22 cellular contexts compared by ENCODE assay signal in the genomic region with DNA sequence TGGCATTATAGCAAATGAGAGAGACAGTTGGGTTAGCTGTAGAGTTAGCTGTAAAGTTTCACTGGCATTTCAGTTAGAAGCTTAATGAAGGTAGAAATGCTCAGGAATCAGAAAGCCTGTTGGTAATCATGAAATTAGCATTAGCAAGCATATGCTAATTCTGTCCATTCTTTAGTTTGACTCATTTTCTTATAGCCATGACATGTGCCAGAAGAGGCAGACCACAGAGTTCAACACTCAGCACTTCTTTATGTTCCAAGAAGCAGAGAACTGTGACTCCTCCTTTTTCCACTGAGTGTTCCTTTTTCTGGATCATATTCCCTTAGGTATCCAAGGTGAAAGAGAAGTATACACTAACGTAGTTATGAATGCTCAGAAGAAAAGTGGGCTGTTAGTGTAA.
A peak's percentile ranks its signal among the peaks of the same experiment; 100 is the strongest.
DNase-seq lines count a peak whose midpoint lies in the region; ATAC-seq, FAIRE-seq and TF ChIP-seq lines count a peak whose summit lies in the region.
"Had no signal": no experiment of that assay in that cellular context is flagged by ENCODE, and none has a peak within 500 bp of the region (broad histone marks: within the 10 kb centered on the region; RNA-seq: fewer than 3 reads in every experiment).

No MANE protein-coding gene starts in this region.

- H3K4me1 ChIP-seq in H9 (ENCODE audit: insufficient read depth, low read length): peaks cover 2% of the 10 kb centered on the region; the same call in 1 of the 2 replicates
- peaks cover 16% of the 10 kb centered on the region for H3K4me1 ChIP-seq in endothelial cell of umbilical vein (ENCODE audit: control insufficient read depth, extremely low read depth, insufficient read depth, low read length)
- H3K4me1 ChIP-seq: BLaER1 had no signal

- WGBS in H9 (ENCODE audit: extremely low coverage, insufficient read length, low lambda C conversion rate): no CpG with 5 or more reads among the region's 1 CpG

- no peak overlapping the region for H3K4ac ChIP-seq in H9 (ENCODE audit: low read depth, low read length)

- DNase-seq in H9 (no peak), astrocyte of the cerebellum (ENCODE audit: low read depth) (peak; percentile 12), endothelial cell of umbilical vein (ENCODE audit: low read depth, low spot score) (no peak), kidney tubule cell (ENCODE audit: low spot score) (peak; percentile 48), HuH-7.5 (ENCODE audit: low spot score) (no peak)
- DNase-seq: CD4-positive, alpha-beta T cell; IMR-90; KG1; NCI-H1048; NCI-H1417; NCI-H1694 treated with DMSO at 0.1 percent for 48 hours; NCI-H2081; NCI-H226; NCI-H510A; NCI-H69; Right ventricle myocardium superior; RPMI8226 had no signal

- dilution Hi-C loops in endothelial cell of umbilical vein (cut with MboI; ENCODE audit: extremely low pct_ligation_motif_present, low sequenced_read_pairs): no loop called here

- no peak overlapping the region for H3T11ph ChIP-seq in H9 (ENCODE audit: low read length)

- H3K4me3 ChIP-seq in astrocyte of the cerebellum (ENCODE audit: low read depth, low read length): no peak overlapping the region
- H3K4me3 ChIP-seq in endothelial cell of umbilical vein (replicated peaks in 1 of 3; ENCODE audit: insufficient read depth in 1 of 3, low read depth in 1 of 3, low read length in 3 of 3): no peak overlapping the region
- H3K4me3 ChIP-seq: BLaER1 had no signal

- H3K4me2 ChIP-seq in H9 (ENCODE audit: insufficient read depth, insufficient read length, low read length) (no peak overlapping the region), endothelial cell of umbilical vein (ENCODE audit: insufficient read depth, low read length) (no peak overlapping the region)
- H3K4me2 ChIP-seq: BLaER1 had no signal

- peak overlapping the region; percentile 43; the same call in 1 of the 2 replicates for H3K14ac ChIP-seq in H9 (ENCODE audit: insufficient read depth, low read length)

- H4K5ac ChIP-seq in H9 (ENCODE audit: insufficient read length, low read depth, low read length): no peak overlapping the region

- TF ChIP-seq CTCF in H9 (conservative IDR thresholded peaks at IDR 0.05) (no peak), astrocyte of the cerebellum (IDR thresholded peaks at IDR 0.05; ENCODE audit: low read depth, low read length, missing control alignments) (no peak), endothelial cell of umbilical vein (IDR thresholded peaks at IDR 0.05; ENCODE audit: extremely low read depth in 1 of 2, insufficient read depth in 1 of 2, low read depth in 1 of 2, low read length in 2 of 2) (no peak)

- H3K79me1 ChIP-seq in H9 (ENCODE audit: insufficient read depth, low read depth, low read length, poor library complexity, severe bottlenecking): no peaks in the 10 kb centered on the region

- POLR2A ChIA-PET in endothelial cell of umbilical vein (lab: Charles Lee): no interaction called here

- no peak overlapping the region for H3K9ac ChIP-seq in H9 (ENCODE audit: extremely low read depth, insufficient read length, low read length)
- no peak overlapping the region for H3K9ac ChIP-seq in endothelial cell of umbilical vein (replicated peaks; ENCODE audit: extremely low read depth, insufficient read depth, low read length)
- H3K9ac ChIP-seq: BLaER1 had no signal

- H2BK20ac ChIP-seq in H9 (ENCODE audit: low read depth, low read length, poor library complexity, severe bottlenecking): no peak overlapping the region

- TF ChIP-seq POLR2A in endothelial cell of umbilical vein (IDR thresholded peaks at IDR 0.05; ENCODE audit: low read depth, low read length): no peak

- CTCF ChIA-PET in endothelial cell of umbilical vein (lab: Charles Lee): interaction anchor here (0.9 kb wide), 1 partner anchor 19 kb away, joined by 3 read pairs; no protein-coding TSS in a partner anchor

- no peak overlapping the region for H4K8ac ChIP-seq in H9 (replicated peaks; ENCODE audit: insufficient read length, low read depth, low read length)

- peaks cover 5 to 9% of the 10 kb centered on the region in 2 experiments for H3K4me1 Mint-ChIP-seq in H9

- H2BK5ac ChIP-seq in H9 (ENCODE audit: insufficient read length, low read length): no peak overlapping the region

- ATAC-seq in GM21825 (IDR thresholded peaks at IDR 0.05; ENCODE audit: unreplicated experiment) (no peak), HG03565 (IDR thresholded peaks at IDR 0.05; ENCODE audit: unreplicated experiment) (no peak), HG02870 (IDR thresholded peaks at IDR 0.05; ENCODE audit: unreplicated experiment) (no peak)

- no peak overlapping the region for H4K91ac ChIP-seq in H9 (ENCODE audit: insufficient read length, low read depth, low read length)

- H4K20me1 ChIP-seq in H9 (ENCODE audit: control insufficient read depth, insufficient read depth, insufficient read length) (no peaks in the 10 kb centered on the region), endothelial cell of umbilical vein (replicated peaks; ENCODE audit: control insufficient read depth, extremely low read depth, insufficient read depth, low read length) (no peaks in the 10 kb centered on the region)
- H4K20me1 ChIP-seq: BLaER1 had no signal

- BruUV-seq in endothelial cell of umbilical vein (replicated peaks; lab: Mats Ljungman, UMichigan): no TSS peak

- H3K9me1 ChIP-seq in endothelial cell of umbilical vein (replicated peaks; ENCODE audit: control insufficient read depth, extremely low read depth, insufficient read depth, low read length): no peaks in the 10 kb centered on the region

- no peak for FAIRE-seq in endothelial cell of umbilical vein (lab: Jason Lieb, UNC)
- FAIRE-seq: D721Med had no signal

- no peaks in the 10 kb centered on the region for H3K27me3 ChIP-seq in H9 (ENCODE audit: insufficient read depth, low read length)
- H3K27me3 ChIP-seq in endothelial cell of umbilical vein (ENCODE audit: control insufficient read depth in 2 of 2, insufficient read depth in 2 of 2, low read length in 2 of 2): no peaks in the 10 kb centered on the region
- H3K27me3 ChIP-seq: BLaER1 had no signal

- H3K79me2 ChIP-seq in H9 (ENCODE audit: insufficient read depth, low read length) (no peaks in the 10 kb centered on the region), endothelial cell of umbilical vein (ENCODE audit: control insufficient read depth, insufficient read depth, low read length) (no peaks in the 10 kb centered on the region)

- H3K27me3 Mint-ChIP-seq in H9 (ENCODE audit: low read depth): no peaks in the 10 kb centered on the region; the same call in 1 of the 2 replicates
- H3K27me3 Mint-ChIP-seq: CD4-positive, alpha-beta T cell had no signal

- H2AFZ ChIP-seq in H9 (ENCODE audit: low read length) (no peak overlapping the region), endothelial cell of umbilical vein (ENCODE audit: low read depth, low read length) (peak overlapping the region; percentile 58)

- no peak overlapping the region for H3K23ac ChIP-seq in H9 (ENCODE audit: insufficient read length, low read depth, low read length)

- peaks cover 8 to 24% (median 12%) of the 10 kb centered on the region in 3 experiments; a peak in 6 of 7 replicates for H3K36me3 Mint-ChIP-seq in H9 (ENCODE audit: insufficient read depth in 1 of 3, low read depth in 3 of 3)

- no peak overlapping the region for H2AK5ac ChIP-seq in H9 (ENCODE audit: insufficient read length, low read length)

- peaks cover 19 to 34% of the 10 kb centered on the region in 2 experiments for H3K9me3 Mint-ChIP-seq in H9

- no peak overlapping the region for H2BK12ac ChIP-seq in H9 (ENCODE audit: insufficient read length, low read depth, low read length)

- no peak overlapping the region for H2BK120ac ChIP-seq in H9 (ENCODE audit: low read depth, low read length, poor library complexity, severe bottlenecking)

- in situ Hi-C loops in astrocyte of the cerebellum (cut with HindIII; ENCODE audit: low sequenced_read_pairs): no loop called here

- H3K4me3 Mint-ChIP-seq in H9: no peak overlapping the region
- H3K4me3 Mint-ChIP-seq: CD4-positive, alpha-beta T cell had no signal

- no peak overlapping the region for H3K18ac ChIP-seq in H9 (ENCODE audit: insufficient read length, low read depth, low read length)

- peak overlapping the region in 2 of 3 experiments; percentile 37 to 84; a peak in 2 of 7 replicates for H3K27ac Mint-ChIP-seq in H9
- H3K27ac Mint-ChIP-seq: CD4-positive, alpha-beta T cell had no signal

- no peak overlapping the region for H3K56ac ChIP-seq in H9 (ENCODE audit: insufficient read length, low read depth, low read length)

- no peak overlapping the region for H2BK15ac ChIP-seq in H9 (ENCODE audit: low read depth, low read length)

- intact Hi-C loops in endothelial cell of umbilical vein (cut with micrococcal nuclease): loop anchor here (1.0 kb wide), 1 partner anchor 18 kb away; no protein-coding TSS in a partner anchor

- H3K27ac ChIP-seq in H9 (ENCODE audit: insufficient read length, low read depth, low read length) (no peak overlapping the region), endothelial cell of umbilical vein (ENCODE audit: insufficient read depth, low read depth, low read length) (peak overlapping the region; percentile 29)
- H3K27ac ChIP-seq: BLaER1 had no signal

- no peaks in the 10 kb centered on the region for H3K36me3 ChIP-seq in endothelial cell of umbilical vein (ENCODE audit: control insufficient read depth in 2 of 2, extremely low read depth in 1 of 2, insufficient read depth in 2 of 2, low read length in 2 of 2)
- H3K36me3 ChIP-seq: BLaER1 had no signal

- H3K9me3 ChIP-seq in H9 (ENCODE audit: control insufficient read depth, low read depth, low read length) (peaks cover 8% of the 10 kb centered on the region), endothelial cell of umbilical vein (replicated peaks; ENCODE audit: control insufficient read depth, insufficient read depth, low read length) (no peaks in the 10 kb centered on the region)

- no peaks in the 10 kb centered on the region for H3K23me2 ChIP-seq in H9 (ENCODE audit: insufficient read length, low read depth, low read length, poor library complexity, severe bottlenecking)

TF ChIP-seq in endothelial cell of umbilical vein, 7 proteins besides CTCF, POLR2A, EP300 and RAD21:
- TF ChIP-seq, protein P1, sequence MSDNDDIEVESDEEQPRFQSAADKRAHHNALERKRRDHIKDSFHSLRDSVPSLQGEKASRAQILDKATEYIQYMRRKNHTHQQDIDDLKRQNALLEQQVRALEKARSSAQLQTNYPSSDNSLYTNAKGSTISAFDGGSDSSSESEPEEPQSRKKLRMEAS (IDR thresholded peaks at IDR 0.05; ENCODE audit: insufficient read depth, insufficient read length): no peak
- TF ChIP-seq GATA2 (IDR thresholded peaks at IDR 0.05; ENCODE audit: insufficient read depth, insufficient read length, low read depth, low read length) (no peak), POLR2AphosphoS5 (IDR thresholded peaks at IDR 0.05; ENCODE audit: insufficient read depth, low read depth, low read length) (no peak), EZH2 (IDR thresholded peaks at IDR 0.05; ENCODE audit: borderline replicate concordance, low read depth, low read length, severe bottlenecking) (no peak), FOS (IDR thresholded peaks at IDR 0.05; ENCODE audit: borderline replicate concordance, insufficient read depth, low read length) (no peak), MYC (IDR thresholded peaks at IDR 0.05; ENCODE audit: low read depth, low read length) (no peak), JUN (IDR thresholded peaks at IDR 0.05; ENCODE audit: borderline replicate concordance, insufficient read depth, insufficient read length, low read depth) (no peak)

Comparison
In these comparisons a context has a peak if more than half of its experiments do, and no peak if none do; other contexts are left out.
1. DNase-seq: peak in astrocyte of the cerebellum (single experiment) and kidney tubule cell (single experiment); none in H9 (single experiment), endothelial cell of umbilical vein (single experiment) and HuH-7.5 (single experiment).